Comparison of ENCODE assay signal across 2 cellular contexts in genomic region chr19:3283886-3284657, GRCh38.
TF ChIP-seq lines count a peak whose summit lies in the region.

No MANE protein-coding gene starts in this region.

TF ChIP-seq in HepG2, 621 proteins besides CTCF, POLR2A, EP300 and RAD21 (continues in another document):
- TF ChIP-seq SP2 (CRISPR knock-in tag; IDR thresholded peaks at IDR 0.05) (no peak), HINFP (CRISPR knock-in tag; IDR thresholded peaks at IDR 0.05; ENCODE audit: low read depth) (no peak), CBX5 (CRISPR knock-in tag; IDR thresholded peaks at IDR 0.05; ENCODE audit: borderline replicate concordance) (no peak), ATF4 (CRISPR knock-in tag; IDR thresholded peaks at IDR 0.05) (no peak), SAFB2 (CRISPR knock-in tag; IDR thresholded peaks at IDR 0.05; ENCODE audit: borderline replicate concordance, low read depth) (no peak), ZMAT5 (CRISPR knock-in tag; IDR thresholded peaks at IDR 0.05; ENCODE audit: borderline replicate concordance, low read depth) (no peak), ZNF609 (CRISPR knock-in tag; IDR thresholded peaks at IDR 0.05; ENCODE audit: borderline replicate concordance) (no peak), ZNF781 (CRISPR knock-in tag; IDR thresholded peaks at IDR 0.05; ENCODE audit: borderline replicate concordance, not compliant biosample characterization) (no peak), ZNF260 (CRISPR knock-in tag; IDR thresholded peaks at IDR 0.05; ENCODE audit: borderline replicate concordance, low read depth) (no peak), ZNF451 (CRISPR knock-in tag; IDR thresholded peaks at IDR 0.05) (no peak), ATF7 (IDR thresholded peaks at IDR 0.05) (no peak), ATF7 (CRISPR knock-in tag; IDR thresholded peaks at IDR 0.05) (no peak), ZBTB34 (CRISPR knock-in tag; IDR thresholded peaks at IDR 0.05) (no peak), CEBPB (IDR thresholded peaks at IDR 0.05; ENCODE audit: borderline replicate concordance, low read depth, low read length) (no peak), ZZZ3 (CRISPR knock-in tag; IDR thresholded peaks at IDR 0.05; ENCODE audit: borderline replicate concordance) (no peak)

TF ChIP-seq in K562, 482 proteins besides CTCF, POLR2A, EP300 and RAD21:
- 0 out of 2 replicates have a peak, but pooled peaks have one; percentile 57 for TF ChIP-seq ARID4B (CRISPR knock-in tag; IDR thresholded peaks at IDR 0.05)
- TF ChIP-seq ELK3 (CRISPR knock-in tag; IDR thresholded peaks at IDR 0.05) = no peak
- peak; percentile 35; the same call in 1 of the 2 replicates for TF ChIP-seq ZNF121 (CRISPR knock-in tag; conservative IDR thresholded peaks at IDR 0.05)
